Comparison of ENCODE assay signal across 18 cellular contexts in the genomic region with DNA sequence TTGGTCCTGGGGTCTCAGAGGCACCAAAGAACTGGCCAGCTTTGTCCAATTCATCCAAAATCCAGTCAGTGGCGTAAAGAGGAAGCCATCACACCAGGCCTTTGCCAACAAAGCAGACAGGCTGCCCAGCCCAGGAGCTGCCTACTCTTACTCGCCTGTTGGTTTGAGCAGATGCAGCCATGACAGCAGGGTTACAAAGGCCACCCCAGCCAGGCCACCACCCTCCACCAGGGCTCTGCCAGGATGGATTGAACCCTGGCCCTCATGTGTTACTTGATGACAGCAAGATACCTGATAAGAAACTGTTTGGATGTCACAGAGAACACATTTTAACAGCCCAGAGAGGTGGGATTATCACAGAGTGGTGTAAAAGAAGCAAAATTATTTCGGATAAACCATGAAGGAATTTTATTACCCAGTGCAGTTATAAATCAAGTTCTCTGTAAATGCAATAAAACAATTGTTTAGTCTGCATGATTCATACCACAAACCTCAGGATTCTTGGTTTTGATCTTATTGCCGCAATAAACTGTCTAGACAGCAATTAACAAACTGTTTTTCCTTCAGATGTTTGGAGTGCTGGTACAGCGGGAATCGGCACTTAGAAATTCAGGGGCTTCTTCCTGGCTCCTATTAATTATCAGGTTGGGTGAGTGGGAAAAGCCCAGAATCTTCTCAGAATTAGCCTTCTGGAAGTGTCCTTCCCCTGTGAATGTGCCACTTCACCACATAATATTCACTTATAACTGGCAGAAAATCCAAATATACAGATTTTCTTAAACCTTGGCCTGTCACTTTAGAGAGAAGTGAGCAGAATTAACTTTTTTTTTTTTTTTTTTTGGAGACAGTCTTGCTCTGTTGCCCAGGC. TPM values are rescaled to one million over a fixed set of nuclear protein-coding genes. Genes with fewer than 3 reads are reported as not detected.
DNase-seq lines count a peak whose midpoint lies in the region; ATAC-seq and TF ChIP-seq lines count a peak whose summit lies in the region.
"Had no signal": no experiment of that assay in that cellular context is flagged by ENCODE, and none has a peak within 500 bp of the region (broad histone marks: within the 10 kb centered on the region; RNA-seq: fewer than 3 reads in every experiment).

No MANE protein-coding gene starts in this region.

- H2AFZ ChIP-seq in PC-3 (ENCODE audit: low read length) (0 out of 2 replicates have a peak overlapping the region, but pooled peaks have one; percentile 14), trophoblast cell (ENCODE audit: insufficient read depth, low read length, poor library complexity) (no peak overlapping the region)

- H3F3A ChIP-seq in PC-3 (ENCODE audit: low read length, unreplicated experiment), result no peaks in the 10 kb centered on the region

- H3K27ac ChIP-seq in PC-3 (ENCODE audit: low read length) (no peak overlapping the region), trophoblast cell (ENCODE audit: low read depth, low read length) (no peak overlapping the region)
- H3K27ac ChIP-seq: esophagus squamous epithelium had no signal

- intact Hi-C loops in PC-3 (cut with micrococcal nuclease), result loop anchor here (1.0 to 10.0 kb wide), 2 partner anchors 50 to 105 kb away; no protein-coding TSS in a partner anchor
- intact Hi-C loops in Calu3 (cut with micrococcal nuclease; ENCODE audit: unreplicated experiment), result no loop called here

- H3K27me3 Mint-ChIP-seq in Calu3 (ENCODE audit: unreplicated experiment), result peaks cover 21% of the 10 kb centered on the region

- ATAC-seq in PC-3 (peak; percentile 91), HG03565 (IDR thresholded peaks at IDR 0.05; ENCODE audit: unreplicated experiment) (no peak), left lobe of liver (no peak)
- ATAC-seq: left cardiac atrium had no signal

- H3K4me3 ChIP-seq in PC-3 (ENCODE audit: low read length) (no peak overlapping the region), fibroblast of mammary gland (ENCODE audit: control insufficient read depth, low read depth, low read length) (no peak overlapping the region), trophoblast cell (ENCODE audit: low read depth, low read length) (no peak overlapping the region)
- H3K4me3 ChIP-seq: esophagus squamous epithelium had no signal

- CTCF ChIA-PET in PC-3 (lab: Charles Lee), result no interaction called here
- CTCF ChIA-PET in Calu3 (lab: Charles Lee), result no interaction called here

- H3K27me3 ChIP-seq in PC-3 (ENCODE audit: low read length), result peaks cover 3% of the 10 kb centered on the region; the same call in 1 of the 2 replicates
- no peaks in the 10 kb centered on the region for H3K27me3 ChIP-seq in trophoblast cell (ENCODE audit: insufficient read depth, low read length)

- no peak overlapping the region for H3K4me3 Mint-ChIP-seq in Calu3 (ENCODE audit: low read depth, unreplicated experiment)
- H3K4me3 Mint-ChIP-seq: activated CD4-positive, alpha-beta memory T cell treated with anti-CD3 and anti-CD28 coated beads for 36 hours; stimulated activated naive CD8-positive, alpha-beta T cell treated with anti-CD3 and anti-CD28 coated beads, Interleukin-15, Interleukin-2, amounts not matched to agents 100 ng/mL and 50 ng/mL, for 24 hours had no signal

- H3K4ac ChIP-seq in trophoblast cell (ENCODE audit: low read depth, low read length), result no peak overlapping the region

- no peaks in the 10 kb centered on the region for H3K36me3 ChIP-seq in PC-3 (ENCODE audit: low read depth, low read length)
- H3K36me3 ChIP-seq in trophoblast cell (ENCODE audit: control insufficient read depth in 1 of 2, insufficient read depth in 2 of 2, low read length in 2 of 2), result no peaks in the 10 kb centered on the region
- H3K36me3 ChIP-seq: esophagus squamous epithelium had no signal

- no peak overlapping the region for H2AK5ac ChIP-seq in trophoblast cell (ENCODE audit: low read length)

- H4K12ac ChIP-seq in trophoblast cell (ENCODE audit: low read depth, low read length), result no peak overlapping the region

- no peak overlapping the region for H2BK5ac ChIP-seq in trophoblast cell (ENCODE audit: low read depth, low read length, poor library complexity)

- H3K79me1 ChIP-seq in trophoblast cell (ENCODE audit: low read length), result no peaks in the 10 kb centered on the region

- H3K18ac ChIP-seq in trophoblast cell (ENCODE audit: low read length), result peak overlapping the region; percentile 15

- H2BK120ac ChIP-seq in trophoblast cell (ENCODE audit: insufficient read depth, low read length, poor library complexity), result no peak overlapping the region

- POLR2A ChIA-PET in PC-3 (lab: Charles Lee; ENCODE audit: unreplicated experiment), result no interaction called here

- no peak overlapping the region for H2BK12ac ChIP-seq in trophoblast cell (ENCODE audit: low read length)

- H3K4me1 ChIP-seq in PC-3 (ENCODE audit: insufficient read depth, low read length) (peaks cover 12% of the 10 kb centered on the region), trophoblast cell (ENCODE audit: control insufficient read depth in 1 of 2, insufficient read depth in 2 of 2, low read length in 2 of 2) (peaks cover 0 to 8% of the 10 kb centered on the region in 2 experiments)
- H3K4me1 ChIP-seq: esophagus squamous epithelium had no signal

- H3K27ac Mint-ChIP-seq in Calu3 (ENCODE audit: unreplicated experiment), result no peak overlapping the region
- H3K27ac Mint-ChIP-seq: activated CD4-positive, alpha-beta memory T cell treated with anti-CD3 and anti-CD28 coated beads for 36 hours; stimulated activated naive CD8-positive, alpha-beta T cell treated with anti-CD3 and anti-CD28 coated beads, Interleukin-15, Interleukin-2, amounts not matched to agents 100 ng/mL and 50 ng/mL, for 24 hours had no signal

- BruUV-seq in PC-3 (replicated peaks; lab: Mats Ljungman, UMichigan) (no TSS peak), Calu3 (replicated peaks; lab: Mats Ljungman, UMichigan) (no TSS peak)

- no peak overlapping the region for H4K8ac ChIP-seq in trophoblast cell (ENCODE audit: low read depth, low read length)

- TF ChIP-seq CTCF in PC-3 (conservative IDR thresholded peaks at IDR 0.05; ENCODE audit: low read depth, low read length) (no peak), fibroblast of mammary gland (conservative IDR thresholded peaks at IDR 0.05; ENCODE audit: control insufficient read depth, insufficient read depth, low read depth, low read length) (no peak), Calu3 (IDR thresholded peaks at IDR 0.05; ENCODE audit: unreplicated experiment) (no peak)

- H3K79me2 ChIP-seq in PC-3 (ENCODE audit: low read length) (no peaks in the 10 kb centered on the region), trophoblast cell (ENCODE audit: control insufficient read depth, insufficient read depth, low read length, poor library complexity) (no peaks in the 10 kb centered on the region)

- peak overlapping the region; percentile 20 for H4K91ac ChIP-seq in trophoblast cell (ENCODE audit: low read depth, low read length)

- no peak overlapping the region for H3K9ac ChIP-seq in PC-3 (ENCODE audit: low read length)
- H3K9ac ChIP-seq in trophoblast cell (ENCODE audit: low read length), result no peak overlapping the region

- H4K20me1 ChIP-seq in PC-3 (ENCODE audit: low read length), result no peaks in the 10 kb centered on the region

- no peak overlapping the region for H3K23ac ChIP-seq in trophoblast cell (ENCODE audit: low read length)

- H3K36me3 Mint-ChIP-seq in Calu3 (ENCODE audit: insufficient read depth, unreplicated experiment), result no peaks in the 10 kb centered on the region
- H3K36me3 Mint-ChIP-seq: activated CD4-positive, alpha-beta memory T cell treated with anti-CD3 and anti-CD28 coated beads for 36 hours had no signal

- no CpG with 5 or more reads among the region's 6 CpGs for WGBS in trophoblast cell (ENCODE audit: extremely low coverage, insufficient coverage, insufficient read length)

- H3K4me2 ChIP-seq in PC-3 (ENCODE audit: low read length), result peak overlapping the region; percentile 57
- H3K4me2 ChIP-seq in trophoblast cell (ENCODE audit: low read length), result no peak overlapping the region

- H3K14ac ChIP-seq in trophoblast cell (ENCODE audit: low read length), result no peak overlapping the region

- peak; percentile 56 for DNase-seq in EL
- peak; percentile 84 for DNase-seq in PC-3
- peak; percentile 43 for DNase-seq in fibroblast of mammary gland (ENCODE audit: low read depth)
- DNase-seq in trophoblast cell, result no peak
- DNase-seq in CD1c-positive myeloid dendritic cell (ENCODE audit: extremely low spot score), result no peak
- DNase-seq in Calu3, result no peak
- no peak for DNase-seq in left lobe of liver (ENCODE audit: low spot score)
- DNase-seq: activated CD4-positive, alpha-beta memory T cell treated with anti-CD3 and anti-CD28 coated beads for 36 hours; activated naive CD4-positive, alpha-beta T cell; COR-L47; esophagus squamous epithelium; Karpas-422; left cardiac atrium; NCI-H2081; stimulated activated CD4-positive, alpha-beta T cell treated with anti-CD3 and anti-CD28 coated beads, Interleukin-4, amount 100 ng/mL, for 24 hours; T-helper 9 cell had no signal

- H3K9me3 Mint-ChIP-seq in Calu3 (ENCODE audit: low read depth, unreplicated experiment), result no peaks in the 10 kb centered on the region
- H3K9me3 Mint-ChIP-seq: activated CD4-positive, alpha-beta memory T cell treated with anti-CD3 and anti-CD28 coated beads for 36 hours; stimulated activated naive CD8-positive, alpha-beta T cell treated with anti-CD3 and anti-CD28 coated beads, Interleukin-15, Interleukin-2, amounts not matched to agents 100 ng/mL and 50 ng/mL, for 24 hours had no signal

- H3K4me1 Mint-ChIP-seq in Calu3 (ENCODE audit: low read depth, unreplicated experiment), result no peaks in the 10 kb centered on the region

- H3K9me2 ChIP-seq in PC-3 (replicated peaks; ENCODE audit: low read length), result no peaks in the 10 kb centered on the region

- no peaks in the 10 kb centered on the region for H3K9me3 ChIP-seq in PC-3 (ENCODE audit: low read length)
- no peaks in the 10 kb centered on the region for H3K9me3 ChIP-seq in trophoblast cell (ENCODE audit: insufficient read depth, low read depth, low read length)
- H3K9me3 ChIP-seq: esophagus squamous epithelium had no signal

RNA-seq across cellular contexts. Expression of gene SALL4, which starts 57.9 kb away (rescaled TPM):
- total RNA-seq in PC-3 (2014; rRNA removed), result 1.7 and 3.1 TPM in 2 replicates
- polyA plus RNA-seq in trophoblast cell (2013), result 25.4 and 25.7 TPM in 2 replicates
- total RNA-seq in Calu3 (2022), result 7.6 and 9.5 TPM in 2 replicates
- 1.3 TPM for total RNA-seq in left lobe of liver
- total RNA-seq: activated CD4-positive, alpha-beta memory T cell treated with anti-CD3 and anti-CD28 coated beads for 36 hours had no signal

Comparison
In these comparisons a context has a peak if more than half of its experiments do, and no peak if none do; other contexts are left out.
1. DNase-seq: peak in EL (single experiment), PC-3 (single experiment) and fibroblast of mammary gland (single experiment); none in trophoblast cell (0 of 2), CD1c-positive myeloid dendritic cell (single experiment), Calu3 (single experiment) and left lobe of liver (single experiment).